8 cellular contexts compared by ENCODE assay signal in the genomic region with DNA sequence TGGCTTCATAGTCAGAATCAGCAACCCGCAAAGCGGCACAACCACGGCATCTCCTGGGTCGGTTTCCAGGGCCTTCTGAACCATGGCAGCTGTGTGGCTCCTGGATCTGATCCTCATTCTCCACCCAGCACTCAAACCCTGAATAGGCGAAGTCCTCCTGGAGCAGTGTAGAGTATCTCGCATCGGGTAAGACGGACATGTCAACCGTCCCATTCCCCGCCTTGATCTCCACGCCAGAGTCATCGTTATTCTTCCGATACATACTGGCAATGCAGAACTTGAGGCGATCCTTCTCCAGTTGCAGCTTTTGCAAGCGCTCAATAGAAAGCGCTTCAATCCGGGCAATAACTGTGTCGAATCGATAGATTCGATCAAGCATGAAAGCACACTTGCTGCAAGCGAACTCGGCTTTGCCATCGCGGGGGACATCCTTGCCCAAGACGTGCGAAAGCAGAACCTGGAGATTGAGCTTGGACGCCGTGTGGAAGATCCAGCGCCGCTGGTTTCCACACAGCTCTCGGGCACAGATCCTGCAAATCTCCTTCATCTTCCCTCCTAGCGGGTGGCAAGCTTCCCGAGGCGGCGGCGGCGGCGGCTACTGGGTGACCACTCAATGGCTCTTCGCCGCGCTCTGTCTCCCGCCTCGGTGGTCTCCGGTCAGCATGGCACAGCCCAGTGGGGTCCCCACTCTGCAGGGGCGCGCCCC.
DNase-seq lines count a peak whose midpoint lies in the region; ATAC-seq and TF ChIP-seq lines count a peak whose summit lies in the region.
"Not testable (repeated sequence)": the region's sequence is repeated elsewhere in the genome, so short reads cannot be mapped to it uniquely, and the experiment has no call there.

No MANE protein-coding gene starts in this region.

- peak overlapping the region in 2 of 8 donors; percentile 29 to 63 for H3K27ac Mint-ChIP-seq in CD8-positive, alpha-beta memory T cell
- not testable (repeated sequence) for H3K27ac Mint-ChIP-seq in activated CD4-positive, alpha-beta T cell treated with anti-CD3 and anti-CD28 coated beads for 36 hours; naive B cell

- H3K4me3 Mint-ChIP-seq in CD8-positive, alpha-beta memory T cell, result peak overlapping the region; percentile 62 to 88 (median 75)
- peak overlapping the region; percentile 64 for H3K4me3 Mint-ChIP-seq in activated CD4-positive, alpha-beta T cell treated with anti-CD3 and anti-CD28 coated beads for 36 hours
- peak overlapping the region in 6 of 8 donors; percentile 63 to 91 (median 74) for H3K4me3 Mint-ChIP-seq in naive B cell

- not testable (repeated sequence) for TF ChIP-seq CTCF in LNCaP clone FGC (IDR thresholded peaks at IDR 0.05; ENCODE audit: control insufficient read depth, extremely low read depth, insufficient read depth); left ventricle myocardium inferior (IDR thresholded peaks at IDR 0.05; ENCODE audit: borderline replicate concordance); stomach (IDR thresholded peaks at IDR 0.05)

- POLR2A ChIA-PET in CD8-positive, alpha-beta memory T cell (lab: Charles Lee); activated CD4-positive, alpha-beta T cell treated with anti-CD3 and anti-CD28 coated beads for 36 hours (lab: Charles Lee): not testable (repeated sequence)

- DNase-seq in CD8-positive, alpha-beta memory T cell; LNCaP clone FGC (ENCODE audit: low read depth); activated CD4-positive, alpha-beta T cell treated with anti-CD3 and anti-CD28 coated beads for 36 hours; left ventricle myocardium inferior; naive B cell; stomach: not testable (repeated sequence)
- peak; percentile 4 for DNase-seq in cerebellum (ENCODE audit: low spot score)

- H3K9me3 ChIP-seq in CD8-positive, alpha-beta memory T cell (ENCODE audit: low read length); left ventricle myocardium inferior (replicated peaks); stomach: not testable (repeated sequence)

- H3K9me3 Mint-ChIP-seq in CD8-positive, alpha-beta memory T cell; activated CD4-positive, alpha-beta T cell treated with anti-CD3 and anti-CD28 coated beads for 36 hours (ENCODE audit: low read depth); naive B cell: not testable (repeated sequence)

- not testable (repeated sequence) for H3K36me3 Mint-ChIP-seq in CD8-positive, alpha-beta memory T cell; activated CD4-positive, alpha-beta T cell treated with anti-CD3 and anti-CD28 coated beads for 36 hours (ENCODE audit: low read depth); naive B cell

- not testable (repeated sequence) for TF ChIP-seq POLR2A in stomach (IDR thresholded peaks at IDR 0.05)

- not testable (repeated sequence) for H3K36me3 ChIP-seq in CD8-positive, alpha-beta memory T cell (ENCODE audit: insufficient read depth, low read length); left ventricle myocardium inferior; stomach

- H3K4me1 ChIP-seq in CD8-positive, alpha-beta memory T cell (ENCODE audit: insufficient read depth, low read length); stomach: not testable (repeated sequence)
- H3K4me1 ChIP-seq in left ventricle myocardium inferior, result peaks cover 12% of the 10 kb centered on the region

- CTCF ChIA-PET in CD8-positive, alpha-beta memory T cell (lab: Charles Lee); activated CD4-positive, alpha-beta T cell treated with anti-CD3 and anti-CD28 coated beads for 36 hours (lab: Charles Lee): not testable (repeated sequence)

- not testable (repeated sequence) for TF ChIP-seq EP300 in stomach (IDR thresholded peaks at IDR 0.05)

- peaks cover 7 to 14% (median 11%) of the 10 kb centered on the region in 3 donors for H3K4me1 Mint-ChIP-seq in CD8-positive, alpha-beta memory T cell
- not testable (repeated sequence) for H3K4me1 Mint-ChIP-seq in activated CD4-positive, alpha-beta T cell treated with anti-CD3 and anti-CD28 coated beads for 36 hours; naive B cell

- 0 to 2% (median 0%) methylated on average over 9 to 19 of the region's 46 CpGs for WGBS in stomach, 5 donors

- not testable (repeated sequence) for H3K4me3 ChIP-seq in CD8-positive, alpha-beta memory T cell (ENCODE audit: low read length)
- H3K4me3 ChIP-seq in LNCaP clone FGC (ENCODE audit: low read depth, low read length), result peak overlapping the region; percentile 42
- H3K4me3 ChIP-seq in left ventricle myocardium inferior, result peak overlapping the region; percentile 67
- peak overlapping the region; percentile 47 to 59 (median 54) for H3K4me3 ChIP-seq in stomach

- intact Hi-C loops in activated CD4-positive, alpha-beta T cell treated with anti-CD3 and anti-CD28 coated beads for 36 hours (cut with DNase I, micrococcal nuclease); left ventricle myocardium inferior (cut with micrococcal nuclease); stomach (cut with DNase I; ENCODE audit: low total_unique reads): not testable (repeated sequence)

- not testable (repeated sequence) for H3K27me3 Mint-ChIP-seq in CD8-positive, alpha-beta memory T cell; activated CD4-positive, alpha-beta T cell treated with anti-CD3 and anti-CD28 coated beads for 36 hours; naive B cell

- H3K27me3 ChIP-seq in CD8-positive, alpha-beta memory T cell (ENCODE audit: insufficient read depth, low read length, poor library complexity, severe bottlenecking); left ventricle myocardium inferior (ENCODE audit: low read depth); stomach: not testable (repeated sequence)

- H3K27ac ChIP-seq in CD8-positive, alpha-beta memory T cell (ENCODE audit: low read depth, low read length), result not testable (repeated sequence)
- peak overlapping the region; percentile 78 for H3K27ac ChIP-seq in left ventricle myocardium inferior (replicated peaks)
- H3K27ac ChIP-seq in stomach, result peak overlapping the region; percentile 69 to 94 (median 79)

- peak; percentile 1 for ATAC-seq in GM21786 (IDR thresholded peaks at IDR 0.05; ENCODE audit: unreplicated experiment)
- not testable (repeated sequence) for ATAC-seq in activated CD4-positive, alpha-beta T cell treated with anti-CD3 and anti-CD28 coated beads for 36 hours; naive B cell (ENCODE audit: low read depth in 2 of 2)
